28 cellular contexts compared by ENCODE assay signal in the genomic region with DNA sequence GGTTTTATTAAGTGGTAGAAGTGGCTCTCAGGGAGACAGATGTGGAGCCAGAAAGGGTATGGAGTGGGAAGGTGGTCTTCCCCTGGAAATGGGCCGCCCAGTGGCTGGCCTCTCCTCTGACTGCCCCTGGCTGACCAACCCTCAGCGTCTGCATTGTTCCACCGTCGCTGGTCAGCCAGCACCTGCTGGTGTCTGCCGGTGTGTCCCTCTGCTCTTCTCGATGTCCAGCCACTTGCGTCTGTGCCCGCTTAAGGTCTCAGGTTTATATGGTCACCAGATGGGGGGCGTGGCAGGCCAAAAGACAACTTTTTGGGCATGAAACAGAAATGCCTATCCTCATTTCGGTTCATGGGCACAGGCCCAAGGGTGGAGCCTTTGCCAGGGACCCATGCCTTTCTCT.
"Had no signal": no experiment of that assay in that cellular context is flagged by ENCODE, and none has a peak within 500 bp of the region (broad histone marks: within the 10 kb centered on the region; RNA-seq: fewer than 3 reads in every experiment).

No MANE protein-coding gene starts in this region.

- H3K27ac Mint-ChIP-seq: natural killer cell; nephron; neural progenitor cell; progenitor cell of endocrine pancreas; stimulated activated effector memory CD8-positive, alpha-beta T cell treated with anti-CD3 and anti-CD28 coated beads, Interleukin-12 subunit alpha, Interleukin-12 subunit beta, amount 100 ng/mL, for 72 hours; stimulated activated naive B cell treated with anti-CD40 and anti-IgM and Interleukin-4, amounts not matched to agents 10 μg/mL and 1 μg/mL and 100 μg/mL, for 72 hours; stimulated activated naive CD8-positive, alpha-beta T cell treated with anti-CD3 and anti-CD28 coated beads, Interleukin-15, Interleukin-2, amounts not matched to agents 100 ng/mL and 50 ng/mL, for 24 hours had no signal

- H3K4me1 Mint-ChIP-seq: natural killer cell; nephron; neural progenitor cell; stimulated activated effector memory CD8-positive, alpha-beta T cell treated with anti-CD3 and anti-CD28 coated beads, Interleukin-12 subunit alpha, Interleukin-12 subunit beta, amount 100 ng/mL, for 72 hours; stimulated activated naive B cell treated with anti-CD40 and anti-IgM and Interleukin-4, amounts not matched to agents 10 μg/mL and 1 μg/mL and 100 μg/mL, for 72 hours had no signal

- DNase-seq: natural killer cell; occipital lobe; ovary; retina; right lobe of liver; sigmoid colon; small intestine; stimulated activated CD4-positive, alpha-beta T cell treated with anti-CD3 and anti-CD28 coated beads, Interleukin-15, amount 100 ng/mL, for 24 hours; stimulated activated CD4-positive, alpha-beta T cell treated with anti-CD3 and anti-CD28 coated beads, Interleukin-2, amount 100 ng/mL, for 24 hours; stimulated activated CD4-positive, alpha-beta T cell treated with anti-CD3 and anti-CD28 coated beads, Interleukin-2, amount 100 ng/mL, for 48 hours; stimulated activated CD4-positive, alpha-beta T cell treated with anti-CD3 and anti-CD28 coated beads, Interleukin-4, amount 100 ng/mL, for 24 hours; stimulated activated naive B cell treated with anti-CD40 and anti-IgM and Interleukin-4, amounts not matched to agents 10 μg/mL and 1 μg/mL and 100 μg/mL, for 72 hours; stimulated activated naive CD4-positive, alpha-beta T cell treated with Interleukin-2 at 50 U/mL for 16 hours; stomach; thyroid gland; trophoblast cell had no signal

- H3K9ac ChIP-seq: neural progenitor cell, parathyroid adenoma had no signal

- H3K4me3 ChIP-seq: neural progenitor cell, ovary, right atrium auricular region, right lobe of liver, sigmoid colon, stomach, thoracic aorta, thyroid gland, tibial nerve, upper lobe of left lung, vagina had no signal

- H3K4me1 ChIP-seq: neural progenitor cell, parathyroid adenoma, right atrium auricular region, right lobe of liver, sigmoid colon, stomach, thyroid gland, tibial nerve, upper lobe of left lung, vagina had no signal

- H3K9me3 ChIP-seq: ovary, right lobe of liver, thoracic aorta, thyroid gland, vagina had no signal

- H3K27me3 Mint-ChIP-seq: progenitor cell of endocrine pancreas; stimulated activated naive B cell treated with anti-CD40 and anti-IgM and Interleukin-4, amounts not matched to agents 10 μg/mL and 1 μg/mL and 100 μg/mL, for 72 hours; stimulated activated naive CD8-positive, alpha-beta T cell treated with anti-CD3 and anti-CD28 coated beads, Interleukin-15, Interleukin-2, amounts not matched to agents 100 ng/mL and 50 ng/mL, for 24 hours had no signal

- H2AFZ ChIP-seq: neural progenitor cell, parathyroid adenoma had no signal

- H3K79me2 ChIP-seq: parathyroid adenoma had no signal

- H3K36me3 Mint-ChIP-seq: natural killer cell; neural progenitor cell; stimulated activated effector memory CD8-positive, alpha-beta T cell treated with anti-CD3 and anti-CD28 coated beads, Interleukin-12 subunit alpha, Interleukin-12 subunit beta, amount 100 ng/mL, for 72 hours; stimulated activated naive B cell treated with anti-CD40 and anti-IgM and Interleukin-4, amounts not matched to agents 10 μg/mL and 1 μg/mL and 100 μg/mL, for 72 hours had no signal

- FAIRE-seq: small intestine, urothelium cell line had no signal

- H3K27ac ChIP-seq: neural progenitor cell, ovary, parathyroid adenoma, right atrium auricular region, right lobe of liver, sigmoid colon, stomach, thoracic aorta, thyroid gland, tibial nerve, upper lobe of left lung, vagina had no signal

- H3K27me3 ChIP-seq: neural progenitor cell, ovary, right atrium auricular region, right lobe of liver, sigmoid colon, stomach, thyroid gland, tibial nerve, upper lobe of left lung, vagina had no signal

- H3K36me3 ChIP-seq: neural progenitor cell, ovary, right atrium auricular region, right lobe of liver, sigmoid colon, stomach, thoracic aorta, thyroid gland, tibial nerve, upper lobe of left lung, vagina had no signal

- H3K4me2 ChIP-seq: neural progenitor cell had no signal

- H3K4me3 Mint-ChIP-seq: natural killer cell; nephron; neural progenitor cell; stimulated activated effector memory CD8-positive, alpha-beta T cell treated with anti-CD3 and anti-CD28 coated beads, Interleukin-12 subunit alpha, Interleukin-12 subunit beta, amount 100 ng/mL, for 72 hours; stimulated activated naive B cell treated with anti-CD40 and anti-IgM and Interleukin-4, amounts not matched to agents 10 μg/mL and 1 μg/mL and 100 μg/mL, for 72 hours; stimulated activated naive CD8-positive, alpha-beta T cell treated with anti-CD3 and anti-CD28 coated beads, Interleukin-15, Interleukin-2, amounts not matched to agents 100 ng/mL and 50 ng/mL, for 24 hours had no signal

- ATAC-seq: natural killer cell; right lobe of liver; stimulated activated effector memory CD8-positive, alpha-beta T cell treated with anti-CD3 and anti-CD28 coated beads, Interleukin-12 subunit alpha, Interleukin-12 subunit beta, amount 100 ng/mL, for 72 hours had no signal
